In the genomic region with DNA sequence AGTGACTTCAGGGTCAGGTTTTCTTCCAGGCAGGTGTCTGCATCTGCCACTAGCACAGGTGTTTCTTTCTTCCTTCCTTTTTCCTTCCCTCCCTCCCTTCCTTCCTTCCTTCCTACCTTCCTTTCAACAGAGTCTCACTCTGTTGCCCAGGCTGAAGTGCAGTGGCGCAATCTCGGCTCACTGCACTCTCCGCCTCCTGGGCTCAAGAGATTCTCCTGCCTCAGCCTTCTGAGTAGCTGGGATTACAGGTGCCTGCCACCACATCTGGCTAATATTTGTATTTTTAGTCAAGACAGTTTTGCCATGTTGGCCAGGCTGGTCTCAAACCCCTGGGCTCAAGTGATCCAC, we compare ENCODE assay signal across 1 cellular context. TPM values are rescaled to one million over a fixed set of nuclear protein-coding genes. Genes with fewer than 3 reads are reported as not detected.
"Had no signal": no experiment of that assay in that cellular context is flagged by ENCODE, and none has a peak within 500 bp of the region (broad histone marks: within the 10 kb centered on the region; RNA-seq: fewer than 3 reads in every experiment).

No MANE protein-coding gene starts in this region.

RNA-seq across cellular contexts. Expression of gene ECHDC3, which starts 53.8 kb away (rescaled TPM):
- total RNA-seq: activated CD4-positive, alpha-beta memory T cell treated with anti-CD3 and anti-CD28 coated beads, Interleukin-2, amount 10 ng/mL, durations not matched to agents 7 days and 5 days had no signal
